35 cellular contexts compared by ENCODE assay signal in the genomic region with DNA sequence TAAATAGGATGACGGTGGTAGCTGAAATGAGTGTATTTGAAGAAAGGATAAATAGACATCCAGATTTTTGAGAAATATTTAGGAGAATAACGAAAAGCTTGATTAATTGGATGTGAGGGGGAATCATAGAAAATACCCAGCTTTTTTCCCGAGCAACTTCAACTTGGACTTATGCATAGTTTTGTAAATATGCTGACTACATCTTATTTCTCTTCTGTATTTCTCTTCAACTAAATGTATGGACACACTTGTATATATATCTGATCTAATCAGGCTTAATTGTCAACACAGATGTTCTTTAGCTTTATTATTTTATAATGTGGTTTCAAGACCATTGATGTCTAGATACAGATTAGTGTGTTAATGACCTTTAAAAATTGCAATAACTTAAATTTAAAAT.
"Had no signal": no experiment of that assay in that cellular context is flagged by ENCODE, and none has a peak within 500 bp of the region (broad histone marks: within the 10 kb centered on the region; RNA-seq: fewer than 3 reads in every experiment).

No MANE protein-coding gene starts in this region.

- H3K9me3 ChIP-seq: MG63 had no signal

- H3K27me3 ChIP-seq: MG63 had no signal

- DNase-seq: MG63, MM.1S, MV-4-11, NCI-H1048, NCI-H1092, NCI-H1092 treated with DMSO at 0.1 percent for 48 hours, NCI-H1105, NCI-H1105 treated with DMSO at 0.1 percent for 48 hours, NCI-H1417, NCI-H1417 treated with DMSO at 0.1 percent for 48 hours, NCI-H1436, NCI-H1436 treated with DMSO at 0.1 percent for 48 hours, NCI-H146, NCI-H1694, NCI-H1694 treated with DMSO at 0.1 percent for 48 hours, NCI-H187, NCI-H187 treated with DMSO at 0.1 percent for 48 hours, NCI-H1930, NCI-H2029, NCI-H2029 treated with DMSO at 0.1 percent for 48 hours, NCI-H2081, NCI-H2081 treated with DMSO at 0.1 percent for 48 hours, NCI-H2107, NCI-H2171, NCI-H2171 treated with DMSO at 0.1 percent for 48 hours, NCI-H2227 treated with DMSO at 0.1 percent for 48 hours, NCI-H226, NCI-H345, NCI-H446, NCI-H446 treated with DMSO at 0.1 percent for 48 hours, NCI-H510A, NCI-H510A treated with DMSO at 0.1 percent for 48 hours, NCI-H524, NCI-H524 treated with DMSO at 0.1 percent for 48 hours, NCI-H526 had no signal

- H3K36me3 ChIP-seq: MG63 had no signal

- H3K4me3 ChIP-seq: MG63 had no signal
